8 cellular contexts compared by ENCODE assay signal in genomic region chr14:67704484-67705089, GRCh38. TPM values are rescaled to one million over a fixed set of nuclear protein-coding genes. Genes with fewer than 3 reads are reported as not detected.
DNase-seq lines count a peak whose midpoint lies in the region; ATAC-seq, FAIRE-seq and TF ChIP-seq lines count a peak whose summit lies in the region.

No MANE protein-coding gene starts in this region.

- no peak overlapping the region for H3K27ac ChIP-seq in foreskin keratinocyte

- H3K27me3 Mint-ChIP-seq in activated CD4-positive, alpha-beta T cell treated with anti-CD3 and anti-CD28 coated beads, Interleukin-2, amount 10 ng/mL, durations not matched to agents 7 days and 5 days, result peaks cover 5% of the 10 kb centered on the region

- no peak for FAIRE-seq in D721Med (lab: Jason Lieb, UNC)

- peaks cover 2% of the 10 kb centered on the region for H3K4me1 Mint-ChIP-seq in activated CD4-positive, alpha-beta T cell treated with anti-CD3 and anti-CD28 coated beads, Interleukin-2, amount 10 ng/mL, durations not matched to agents 7 days and 5 days

- H3K27ac Mint-ChIP-seq in activated CD4-positive, alpha-beta T cell treated with anti-CD3 and anti-CD28 coated beads, Interleukin-2, amount 10 ng/mL, durations not matched to agents 7 days and 5 days, result no peak overlapping the region

- CTCF ChIA-PET in activated CD4-positive, alpha-beta T cell treated with anti-CD3 and anti-CD28 coated beads, Interleukin-2, amount 10 ng/mL, durations not matched to agents 7 days and 5 days (lab: Charles Lee), result interaction anchor here (0.5 to 4.0 kb wide), 35 partner anchors 9 to 1111 kb away, joined by 3 to 26 read pairs (median 5); partner anchors contain the start of genes ARG2, PIGH and RDH11

- POLR2A ChIA-PET in activated CD4-positive, alpha-beta T cell treated with anti-CD3 and anti-CD28 coated beads, Interleukin-2, amount 10 ng/mL, durations not matched to agents 7 days and 5 days (lab: Charles Lee), result no interaction called here

- H3K4me1 ChIP-seq in HAP-1 (no peaks in the 10 kb centered on the region), foreskin keratinocyte (peaks cover 3% of the 10 kb centered on the region)

- H3K36me3 Mint-ChIP-seq in activated CD4-positive, alpha-beta T cell treated with anti-CD3 and anti-CD28 coated beads, Interleukin-2, amount 10 ng/mL, durations not matched to agents 7 days and 5 days (ENCODE audit: low read depth), result no peaks in the 10 kb centered on the region

- H3K4me3 Mint-ChIP-seq in activated CD4-positive, alpha-beta T cell treated with anti-CD3 and anti-CD28 coated beads, Interleukin-2, amount 10 ng/mL, durations not matched to agents 7 days and 5 days, result no peak overlapping the region

- TF ChIP-seq CTCF in D721Med (IDR thresholded peaks at IDR 0.05; ENCODE audit: insufficient read depth, missing control alignments), result peak; percentile 81
- TF ChIP-seq CTCF in foreskin keratinocyte (conservative IDR thresholded peaks at IDR 0.05), result peak; percentile 87
- no peak for TF ChIP-seq CTCF in omental fat pad (IDR thresholded peaks at IDR 0.05)

- no peak overlapping the region for H3K4me3 ChIP-seq in HAP-1

- no peak for DNase-seq in D721Med (ENCODE audit: insufficient read length, low spot score)
- peak; percentile 51 to 75 for DNase-seq in HAP-1 (ENCODE audit: low spot score in 2 of 2)
- peak; percentile 42 for DNase-seq in NCI-H226
- DNase-seq in activated CD4-positive, alpha-beta T cell treated with anti-CD3 and anti-CD28 coated beads, Interleukin-2, amount 10 ng/mL, durations not matched to agents 7 days and 5 days, result peak; percentile 52
- DNase-seq in foreskin keratinocyte, result peak in 1 of 2 donors; percentile 50
- no peak for DNase-seq in omental fat pad (ENCODE audit: low spot score)

- no peaks in the 10 kb centered on the region for H3K27me3 ChIP-seq in HAP-1 (ENCODE audit: low read depth)
- no peaks in the 10 kb centered on the region for H3K27me3 ChIP-seq in foreskin keratinocyte

- no peaks in the 10 kb centered on the region for H3K36me3 ChIP-seq in HAP-1 (replicated peaks)

- ATAC-seq in foreskin keratinocyte, result peak; percentile 58
- peak; percentile 64 for ATAC-seq in omental fat pad (ENCODE audit: low FRiP score)
- ATAC-seq in HG02759 (IDR thresholded peaks at IDR 0.05; ENCODE audit: unreplicated experiment), result no peak
- ATAC-seq in GM18502 (IDR thresholded peaks at IDR 0.05; ENCODE audit: poor library complexity, unreplicated experiment), result no peak

- no peaks in the 10 kb centered on the region for H3K9me3 ChIP-seq in HAP-1

- H3K9me3 Mint-ChIP-seq in activated CD4-positive, alpha-beta T cell treated with anti-CD3 and anti-CD28 coated beads, Interleukin-2, amount 10 ng/mL, durations not matched to agents 7 days and 5 days, result peaks cover 3% of the 10 kb centered on the region

- in situ Hi-C loops in HAP-1 (cut with MboI; ENCODE audit: low sequenced_read_pairs), result loop anchor here (5.0 to 10.0 kb wide), 2 partner anchors 122 to 280 kb away; no protein-coding TSS in a partner anchor

RNA-seq across cellular contexts. Expression of gene RDH12, which starts 2.9 kb away (rescaled TPM):
- total RNA-seq in activated CD4-positive, alpha-beta T cell treated with anti-CD3 and anti-CD28 coated beads, Interleukin-2, amount 10 ng/mL, durations not matched to agents 7 days and 5 days, result not detected
- total RNA-seq in foreskin keratinocyte (0.07 TPM in 1 of 2 replicates, not detected in the other), omental fat pad (under 1 TPM in 1 of 4 donors, not detected in 3; 0.28 TPM)
- 0.07 TPM in 1 of 2 replicates, not detected in the other for polyA plus RNA-seq in foreskin keratinocyte

RNA-seq across cellular contexts. Expression of gene RDH11, which starts 9.0 kb away (rescaled TPM):
- 10 to 100 TPM; 36.7 to 37.9 TPM for total RNA-seq in activated CD4-positive, alpha-beta T cell treated with anti-CD3 and anti-CD28 coated beads, Interleukin-2, amount 10 ng/mL, durations not matched to agents 7 days and 5 days
- 118 and 119 TPM in 2 replicates for total RNA-seq in foreskin keratinocyte
- 68.8 and 75.9 TPM in 2 replicates for polyA plus RNA-seq in foreskin keratinocyte
- 10 to 100 TPM; 29.4 to 38.8 (median 35.3) TPM for total RNA-seq in omental fat pad

RNA-seq across cellular contexts. Expression of gene VTI1B, which starts 30.2 kb away (rescaled TPM):
- total RNA-seq in activated CD4-positive, alpha-beta T cell treated with anti-CD3 and anti-CD28 coated beads, Interleukin-2, amount 10 ng/mL, durations not matched to agents 7 days and 5 days, result 10 to 100 TPM; 62.7 to 71.4 TPM
- 64.5 and 74.3 TPM in 2 replicates for total RNA-seq in foreskin keratinocyte
- 91.3 and 98.4 TPM in 2 replicates for polyA plus RNA-seq in foreskin keratinocyte
- total RNA-seq in omental fat pad, result 100 to 1,000 TPM in 3 of 4 donors, 10 to 100 TPM in 1; 96.1 to 133 (median 114) TPM

Comparison
In these comparisons a context has a peak if more than half of its experiments do, and no peak if none do; other contexts are left out.
1. DNase-seq: peak in HAP-1 (2 of 2), NCI-H226 (single experiment) and activated CD4-positive, alpha-beta T cell treated with anti-CD3 and anti-CD28 coated beads, Interleukin-2, amount 10 ng/mL, durations not matched to agents 7 days and 5 days (single experiment); none in D721Med (single experiment) and omental fat pad (single experiment).
2. CTCF ChIP-seq: peak in D721Med (single experiment) and foreskin keratinocyte (single experiment); none in omental fat pad (0 of 3).
3. ATAC-seq: peak in foreskin keratinocyte (single experiment) and omental fat pad (single experiment); none in HG02759 (single experiment) and GM18502 (single experiment).